15 cellular contexts compared by ENCODE assay signal in genomic region chr2:2845267-2845666, GRCh38.
A peak's percentile ranks its signal among the peaks of the same experiment; 100 is the strongest.
DNase-seq lines count a peak whose midpoint lies in the region; ATAC-seq and TF ChIP-seq lines count a peak whose summit lies in the region.
"Had no signal": no experiment of that assay in that cellular context is flagged by ENCODE, and none has a peak within 500 bp of the region (broad histone marks: within the 10 kb centered on the region; RNA-seq: fewer than 3 reads in every experiment).

No MANE protein-coding gene starts in this region.

- H3K4me3 Mint-ChIP-seq in neural crest cell: no peak overlapping the region
- H3K4me3 Mint-ChIP-seq: CD4-positive, alpha-beta memory T cell; HFFc6 had no signal

- H4K20me1 ChIP-seq in Karpas-422 (ENCODE audit: insufficient read depth, low read depth, low read length): no peaks in the 10 kb centered on the region

- peak; percentile 11 for DNase-seq in DMS79 (lab: John Stamatoyannopoulos, UW)
- peak; percentile 60 for DNase-seq in DMS79 treated with DMSO at 0.1 percent for 48 hours (lab: John Stamatoyannopoulos, UW)
- DNase-seq in neural crest cell (ENCODE audit: low read depth, low spot score): no peak
- DNase-seq in activated naive CD4-positive, alpha-beta T cell (lab: John Stamatoyannopoulos, UW): no peak
- DNase-seq in Karpas-422: no peak
- DNase-seq: BE2C; CD4-positive, alpha-beta memory T cell; HFFc6; NCI-H1048; NCI-H187 treated with DMSO at 0.1 percent for 48 hours had no signal

- no peak for TF ChIP-seq CTCF in neural crest cell (conservative IDR thresholded peaks at IDR 0.05)

- H3K4me1 Mint-ChIP-seq in neural crest cell: peaks cover 6% of the 10 kb centered on the region
- H3K4me1 Mint-ChIP-seq: CD4-positive, alpha-beta memory T cell had no signal

- H3K36me3 ChIP-seq in Karpas-422 (ENCODE audit: insufficient read depth, low read length): no peaks in the 10 kb centered on the region
- H3K36me3 ChIP-seq: BE2C had no signal

- H3K4me1 ChIP-seq in Karpas-422 (ENCODE audit: low read length): peaks cover 4% of the 10 kb centered on the region; the same call in 1 of the 2 replicates

- no peak overlapping the region for H3K4me3 ChIP-seq in Karpas-422 (ENCODE audit: low read length)
- H3K4me3 ChIP-seq: K562, SK-N-MC had no signal

- peak overlapping the region; percentile 57 for H3K27ac Mint-ChIP-seq in neural crest cell (ENCODE audit: unreplicated experiment)
- H3K27ac Mint-ChIP-seq: CD4-positive, alpha-beta memory T cell; HFFc6 had no signal

- H3K36me3 Mint-ChIP-seq in neural crest cell (ENCODE audit: low read depth): no peaks in the 10 kb centered on the region
- H3K36me3 Mint-ChIP-seq: CD4-positive, alpha-beta memory T cell had no signal

- no peaks in the 10 kb centered on the region for H3K79me2 ChIP-seq in Karpas-422 (ENCODE audit: low read length)

- no peak overlapping the region for H3K4me2 ChIP-seq in Karpas-422 (ENCODE audit: low read depth, low read length, poor library complexity, severe bottlenecking)

- no peak overlapping the region for H2AFZ ChIP-seq in Karpas-422 (ENCODE audit: low read length)

- no peak for ATAC-seq in HG02840 (IDR thresholded peaks at IDR 0.05; ENCODE audit: low FRiP score, unreplicated experiment)
- ATAC-seq: K562 had no signal

- H3K9me2 ChIP-seq in Karpas-422 (replicated peaks; ENCODE audit: insufficient read depth, low read length): no peaks in the 10 kb centered on the region

- H3K27ac ChIP-seq in angular gyrus (ENCODE audit: low read depth, low read length): peak overlapping the region; percentile 13
- no peak overlapping the region for H3K27ac ChIP-seq in Karpas-422 (ENCODE audit: low read length)
- H3K27ac ChIP-seq: HL-60, SK-N-MC had no signal

- H3K9ac ChIP-seq in Karpas-422 (ENCODE audit: low read length): no peak overlapping the region

- H3K27me3 Mint-ChIP-seq in neural crest cell (ENCODE audit: low read depth): no peaks in the 10 kb centered on the region
- H3K27me3 Mint-ChIP-seq: CD4-positive, alpha-beta memory T cell had no signal

- H3K9me3 Mint-ChIP-seq in neural crest cell: no peaks in the 10 kb centered on the region
- H3K9me3 Mint-ChIP-seq: CD4-positive, alpha-beta memory T cell had no signal

- H3K27me3 ChIP-seq in Karpas-422 (ENCODE audit: low read length): no peaks in the 10 kb centered on the region
- H3K27me3 ChIP-seq: BE2C had no signal

- no peaks in the 10 kb centered on the region for H3K9me3 ChIP-seq in Karpas-422 (ENCODE audit: low read length)
- H3K9me3 ChIP-seq: BE2C had no signal

Comparison
In these comparisons a context has a peak if more than half of its experiments do, and no peak if none do; other contexts are left out.
1. DNase-seq: peak in DMS79 (single experiment) and DMS79 treated with DMSO at 0.1 percent for 48 hours (single experiment); none in neural crest cell (single experiment), activated naive CD4-positive, alpha-beta T cell (0 of 4) and Karpas-422 (single experiment).